Comparison of ENCODE assay signal across 4 cellular contexts in genomic region chr16:31195861-31196260, GRCh38. TPM values are rescaled to one million over a fixed set of nuclear protein-coding genes. Genes with fewer than 3 reads are reported as not detected.
"Had no signal": no experiment of that assay in that cellular context is flagged by ENCODE, and none has a peak within 500 bp of the region (broad histone marks: within the 10 kb centered on the region; RNA-seq: fewer than 3 reads in every experiment).

No MANE protein-coding gene starts in this region.

RNA-seq across cellular contexts. Expression of gene TRIM72, which starts 18.1 kb away (rescaled TPM):
- total RNA-seq: astrocyte, MCF 10A, PC-3 had no signal

RNA-seq across cellular contexts. Expression of gene PYDC1, which starts 21.1 kb away (rescaled TPM):
- total RNA-seq: astrocyte, MCF 10A, PC-3, SK-MEL-5 had no signal
